10 cellular contexts compared by ENCODE assay signal in the genomic region with DNA sequence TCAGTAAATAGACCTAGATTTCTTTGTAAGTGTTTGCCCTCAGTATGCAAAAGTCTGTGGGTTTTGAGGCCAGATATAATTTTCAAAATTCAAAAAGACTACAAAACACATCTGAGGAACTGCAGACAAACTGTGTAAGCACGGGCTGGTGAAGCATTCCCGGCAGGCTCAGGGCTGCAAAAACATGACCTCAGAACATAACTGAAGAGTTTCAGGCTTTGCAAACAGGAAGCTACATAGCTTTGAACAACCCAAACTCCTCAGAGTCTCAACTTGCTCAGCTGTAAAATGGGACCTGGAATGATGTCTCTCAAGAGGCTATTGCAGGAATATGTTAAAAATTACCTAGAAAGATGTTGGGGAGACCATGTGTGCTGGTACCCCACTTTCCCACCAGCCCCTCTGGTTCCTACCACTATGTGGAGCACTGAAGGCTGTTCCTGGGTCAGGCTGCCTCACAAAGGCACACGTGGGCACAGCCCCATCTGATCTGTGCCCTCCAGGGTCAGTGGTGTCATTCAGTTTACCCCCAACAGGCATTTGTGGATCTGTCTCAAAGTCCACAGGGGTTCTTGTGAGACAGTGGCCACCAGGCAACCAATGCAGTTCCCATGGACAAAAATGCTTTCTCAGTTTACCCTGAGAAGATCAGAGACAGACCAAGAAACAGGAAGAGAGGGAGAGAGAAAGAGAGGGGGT.
A peak's percentile ranks its signal among the peaks of the same experiment; 100 is the strongest.
DNase-seq lines count a peak whose midpoint lies in the region; ATAC-seq and TF ChIP-seq lines count a peak whose summit lies in the region.
"Had no signal": no experiment of that assay in that cellular context is flagged by ENCODE, and none has a peak within 500 bp of the region (broad histone marks: within the 10 kb centered on the region; RNA-seq: fewer than 3 reads in every experiment).

No MANE protein-coding gene starts in this region.

- DNase-seq in stimulated activated CD4-positive, alpha-beta T cell treated with anti-CD3 and anti-CD28 coated beads, Interleukin-15, amount 100 ng/mL, for 24 hours: peak; percentile 20
- no peak for DNase-seq in stimulated activated CD4-positive, alpha-beta T cell treated with anti-CD3 and anti-CD28 coated beads, Interleukin-2, amount 100 ng/mL, for 48 hours
- no peak for DNase-seq in WTC11 (ENCODE audit: low spot score)
- no peak for DNase-seq in effector memory CD8-positive, alpha-beta T cell
- no peak for DNase-seq in stimulated activated naive B cell treated with anti-CD40 and anti-IgM and Interleukin-4, amounts not matched to agents 10 μg/mL and 1 μg/mL and 100 μg/mL, for 72 hours
- DNase-seq in COLO829 (ENCODE audit: low spot score): no peak
- DNase-seq in NCI-H128 (lab: John Stamatoyannopoulos, UW; ENCODE audit: unreplicated experiment): no peak
- DNase-seq: NCI-H1105, NCI-H345 had no signal

- CTCF ChIA-PET in WTC11 (lab: Charles Lee): interaction anchor here (0.9 kb wide), 1 partner anchor 14 kb away, joined by 3 read pairs; no protein-coding TSS in a partner anchor

- H3K9me3 Mint-ChIP-seq in WTC11: no peaks in the 10 kb centered on the region
- H3K9me3 Mint-ChIP-seq in effector memory CD8-positive, alpha-beta T cell: no peaks in the 10 kb centered on the region
- H3K9me3 Mint-ChIP-seq in stimulated activated naive B cell treated with anti-CD40 and anti-IgM and Interleukin-4, amounts not matched to agents 10 μg/mL and 1 μg/mL and 100 μg/mL, for 72 hours: no peaks in the 10 kb centered on the region

- POLR2A ChIA-PET in WTC11 (lab: Charles Lee): no interaction called here

- no peak for TF ChIP-seq CTCF in WTC11 (IDR thresholded peaks at IDR 0.05)

- peaks cover 13% of the 10 kb centered on the region for H3K36me3 Mint-ChIP-seq in WTC11
- H3K36me3 Mint-ChIP-seq in effector memory CD8-positive, alpha-beta T cell (ENCODE audit: insufficient read depth): peaks cover 19% of the 10 kb centered on the region
- H3K36me3 Mint-ChIP-seq in stimulated activated naive B cell treated with anti-CD40 and anti-IgM and Interleukin-4, amounts not matched to agents 10 μg/mL and 1 μg/mL and 100 μg/mL, for 72 hours: peaks cover 38 to 56% of the 10 kb centered on the region in 2 donors

- H3K4me3 Mint-ChIP-seq in WTC11: no peak overlapping the region
- H3K4me3 Mint-ChIP-seq in effector memory CD8-positive, alpha-beta T cell: peak overlapping the region; percentile 66 to 68
- no peak overlapping the region for H3K4me3 Mint-ChIP-seq in stimulated activated naive B cell treated with anti-CD40 and anti-IgM and Interleukin-4, amounts not matched to agents 10 μg/mL and 1 μg/mL and 100 μg/mL, for 72 hours

- peaks cover 35% of the 10 kb centered on the region for H3K4me1 Mint-ChIP-seq in WTC11
- peaks cover 70 to 77% of the 10 kb centered on the region in 2 donors for H3K4me1 Mint-ChIP-seq in effector memory CD8-positive, alpha-beta T cell (ENCODE audit: low read depth in 2 of 2)
- H3K4me1 Mint-ChIP-seq in stimulated activated naive B cell treated with anti-CD40 and anti-IgM and Interleukin-4, amounts not matched to agents 10 μg/mL and 1 μg/mL and 100 μg/mL, for 72 hours: peaks cover 51 to 63% of the 10 kb centered on the region in 2 donors

- H3K27ac Mint-ChIP-seq in WTC11: peak overlapping the region; percentile 2; the same call in 1 of the 2 replicates
- H3K27ac Mint-ChIP-seq in effector memory CD8-positive, alpha-beta T cell: peak overlapping the region; percentile 83 to 91
- H3K27ac Mint-ChIP-seq in stimulated activated naive B cell treated with anti-CD40 and anti-IgM and Interleukin-4, amounts not matched to agents 10 μg/mL and 1 μg/mL and 100 μg/mL, for 72 hours: peak overlapping the region; percentile 85

- ATAC-seq in WTC11 (no peak), HG03097 (IDR thresholded peaks at IDR 0.05; ENCODE audit: low FRiP score, unreplicated experiment) (no peak)
- ATAC-seq in effector memory CD8-positive, alpha-beta T cell (replicated peaks): no peak
- peak; percentile 57 to 69 for ATAC-seq in stimulated activated naive B cell treated with anti-CD40 and anti-IgM and Interleukin-4, amounts not matched to agents 10 μg/mL and 1 μg/mL and 100 μg/mL, for 72 hours (replicated peaks)

- no peaks in the 10 kb centered on the region for H3K27me3 Mint-ChIP-seq in WTC11 (ENCODE audit: low read depth)
- H3K27me3 Mint-ChIP-seq in effector memory CD8-positive, alpha-beta T cell: no peaks in the 10 kb centered on the region
- no peaks in the 10 kb centered on the region for H3K27me3 Mint-ChIP-seq in stimulated activated naive B cell treated with anti-CD40 and anti-IgM and Interleukin-4, amounts not matched to agents 10 μg/mL and 1 μg/mL and 100 μg/mL, for 72 hours

TF ChIP-seq in WTC11, 78 proteins besides CTCF, POLR2A, EP300 and RAD21 (continues in another document):
- TF ChIP-seq NFATC4 (CRISPR knock-in tag; IDR thresholded peaks at IDR 0.05) (no peak), NR3C1 (CRISPR knock-in tag; conservative IDR thresholded peaks at IDR 0.05; ENCODE audit: low read depth) (no peak), ZNF416 (CRISPR knock-in tag; IDR thresholded peaks at IDR 0.05) (no peak), SMAD4 (CRISPR knock-in tag; IDR thresholded peaks at IDR 0.05) (no peak), FOXJ3 (CRISPR knock-in tag; IDR thresholded peaks at IDR 0.05; ENCODE audit: borderline replicate concordance) (no peak), NR1H2 (CRISPR knock-in tag; IDR thresholded peaks at IDR 0.05) (no peak)
- TF ChIP-seq, protein P1, sequence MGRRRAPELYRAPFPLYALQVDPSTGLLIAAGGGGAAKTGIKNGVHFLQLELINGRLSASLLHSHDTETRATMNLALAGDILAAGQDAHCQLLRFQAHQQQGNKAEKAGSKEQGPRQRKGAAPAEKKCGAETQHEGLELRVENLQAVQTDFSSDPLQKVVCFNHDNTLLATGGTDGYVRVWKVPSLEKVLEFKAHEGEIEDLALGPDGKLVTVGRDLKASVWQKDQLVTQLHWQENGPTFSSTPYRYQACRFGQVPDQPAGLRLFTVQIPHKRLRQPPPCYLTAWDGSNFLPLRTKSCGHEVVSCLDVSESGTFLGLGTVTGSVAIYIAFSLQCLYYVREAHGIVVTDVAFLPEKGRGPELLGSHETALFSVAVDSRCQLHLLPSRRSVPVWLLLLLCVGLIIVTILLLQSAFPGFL (CRISPR knock-in tag; IDR thresholded peaks at IDR 0.05; ENCODE audit: borderline replicate concordance): no peak
- TF ChIP-seq, protein P2, sequence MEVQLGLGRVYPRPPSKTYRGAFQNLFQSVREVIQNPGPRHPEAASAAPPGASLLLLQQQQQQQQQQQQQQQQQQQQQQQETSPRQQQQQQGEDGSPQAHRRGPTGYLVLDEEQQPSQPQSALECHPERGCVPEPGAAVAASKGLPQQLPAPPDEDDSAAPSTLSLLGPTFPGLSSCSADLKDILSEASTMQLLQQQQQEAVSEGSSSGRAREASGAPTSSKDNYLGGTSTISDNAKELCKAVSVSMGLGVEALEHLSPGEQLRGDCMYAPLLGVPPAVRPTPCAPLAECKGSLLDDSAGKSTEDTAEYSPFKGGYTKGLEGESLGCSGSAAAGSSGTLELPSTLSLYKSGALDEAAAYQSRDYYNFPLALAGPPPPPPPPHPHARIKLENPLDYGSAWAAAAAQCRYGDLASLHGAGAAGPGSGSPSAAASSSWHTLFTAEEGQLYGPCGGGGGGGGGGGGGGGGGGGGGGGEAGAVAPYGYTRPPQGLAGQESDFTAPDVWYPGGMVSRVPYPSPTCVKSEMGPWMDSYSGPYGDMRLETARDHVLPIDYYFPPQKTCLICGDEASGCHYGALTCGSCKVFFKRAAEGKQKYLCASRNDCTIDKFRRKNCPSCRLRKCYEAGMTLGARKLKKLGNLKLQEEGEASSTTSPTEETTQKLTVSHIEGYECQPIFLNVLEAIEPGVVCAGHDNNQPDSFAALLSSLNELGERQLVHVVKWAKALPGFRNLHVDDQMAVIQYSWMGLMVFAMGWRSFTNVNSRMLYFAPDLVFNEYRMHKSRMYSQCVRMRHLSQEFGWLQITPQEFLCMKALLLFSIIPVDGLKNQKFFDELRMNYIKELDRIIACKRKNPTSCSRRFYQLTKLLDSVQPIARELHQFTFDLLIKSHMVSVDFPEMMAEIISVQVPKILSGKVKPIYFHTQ (CRISPR knock-in tag; IDR thresholded peaks at IDR 0.05): no peak
- TF ChIP-seq, protein P3, sequence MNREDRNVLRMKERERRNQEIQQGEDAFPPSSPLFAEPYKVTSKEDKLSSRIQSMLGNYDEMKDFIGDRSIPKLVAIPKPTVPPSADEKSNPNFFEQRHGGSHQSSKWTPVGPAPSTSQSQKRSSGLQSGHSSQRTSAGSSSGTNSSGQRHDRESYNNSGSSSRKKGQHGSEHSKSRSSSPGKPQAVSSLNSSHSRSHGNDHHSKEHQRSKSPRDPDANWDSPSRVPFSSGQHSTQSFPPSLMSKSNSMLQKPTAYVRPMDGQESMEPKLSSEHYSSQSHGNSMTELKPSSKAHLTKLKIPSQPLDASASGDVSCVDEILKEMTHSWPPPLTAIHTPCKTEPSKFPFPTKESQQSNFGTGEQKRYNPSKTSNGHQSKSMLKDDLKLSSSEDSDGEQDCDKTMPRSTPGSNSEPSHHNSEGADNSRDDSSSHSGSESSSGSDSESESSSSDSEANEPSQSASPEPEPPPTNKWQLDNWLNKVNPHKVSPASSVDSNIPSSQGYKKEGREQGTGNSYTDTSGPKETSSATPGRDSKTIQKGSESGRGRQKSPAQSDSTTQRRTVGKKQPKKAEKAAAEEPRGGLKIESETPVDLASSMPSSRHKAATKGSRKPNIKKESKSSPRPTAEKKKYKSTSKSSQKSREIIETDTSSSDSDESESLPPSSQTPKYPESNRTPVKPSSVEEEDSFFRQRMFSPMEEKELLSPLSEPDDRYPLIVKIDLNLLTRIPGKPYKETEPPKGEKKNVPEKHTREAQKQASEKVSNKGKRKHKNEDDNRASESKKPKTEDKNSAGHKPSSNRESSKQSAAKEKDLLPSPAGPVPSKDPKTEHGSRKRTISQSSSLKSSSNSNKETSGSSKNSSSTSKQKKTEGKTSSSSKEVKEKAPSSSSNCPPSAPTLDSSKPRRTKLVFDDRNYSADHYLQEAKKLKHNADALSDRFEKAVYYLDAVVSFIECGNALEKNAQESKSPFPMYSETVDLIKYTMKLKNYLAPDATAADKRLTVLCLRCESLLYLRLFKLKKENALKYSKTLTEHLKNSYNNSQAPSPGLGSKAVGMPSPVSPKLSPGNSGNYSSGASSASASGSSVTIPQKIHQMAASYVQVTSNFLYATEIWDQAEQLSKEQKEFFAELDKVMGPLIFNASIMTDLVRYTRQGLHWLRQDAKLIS (CRISPR knock-in tag; IDR thresholded peaks at IDR 0.05; ENCODE audit: borderline replicate concordance): no peak

Comparison
In these comparisons a context has a peak if more than half of its experiments do, and no peak if none do; other contexts are left out.
1. ATAC-seq: peak in stimulated activated naive B cell treated with anti-CD40 and anti-IgM and Interleukin-4, amounts not matched to agents 10 μg/mL and 1 μg/mL and 100 μg/mL, for 72 hours (2 of 2); none in WTC11 (single experiment), effector memory CD8-positive, alpha-beta T cell (single experiment) and HG03097 (single experiment).
2. H3K27ac Mint-ChIP-seq: peak in every context shown above with its lines; median percentile 87 in effector memory CD8-positive, alpha-beta T cell; 85 in stimulated activated naive B cell treated with anti-CD40 and anti-IgM and Interleukin-4, amounts not matched to agents 10 μg/mL and 1 μg/mL and 100 μg/mL, for 72 hours; 2 in WTC11.
3. H3K4me3 Mint-ChIP-seq: peak in effector memory CD8-positive, alpha-beta T cell (2 of 2); none in WTC11 (single experiment) and stimulated activated naive B cell treated with anti-CD40 and anti-IgM and Interleukin-4, amounts not matched to agents 10 μg/mL and 1 μg/mL and 100 μg/mL, for 72 hours (0 of 2).